Comparison of ENCODE assay signal across 1 cellular context in the genomic region with DNA sequence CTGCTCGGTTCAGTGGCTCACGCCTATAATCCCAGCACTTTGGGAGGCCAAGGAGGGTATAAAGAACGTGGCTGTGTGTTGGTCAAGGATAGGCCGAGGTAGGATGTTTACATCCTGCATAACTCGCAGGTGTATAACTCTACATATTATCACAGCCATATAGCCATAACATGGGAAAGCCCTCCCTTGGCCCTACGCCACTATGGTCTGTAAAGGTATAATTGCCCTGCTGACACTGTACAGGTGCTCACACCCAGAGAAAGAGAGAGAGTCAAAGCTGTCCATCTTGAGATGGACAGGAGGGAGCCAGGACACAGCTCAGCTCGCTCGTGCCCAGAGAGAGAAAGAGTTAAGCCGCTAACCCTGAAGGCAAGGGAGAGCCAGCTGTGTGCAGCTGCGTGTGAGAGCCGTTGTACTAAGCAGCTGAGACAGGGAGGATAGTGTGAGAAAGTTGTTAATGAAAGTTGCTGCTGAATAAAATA.
TF ChIP-seq lines count a peak whose summit lies in the region.

No MANE protein-coding gene starts in this region.

TF ChIP-seq in liver, 16 proteins besides CTCF, POLR2A, EP300 and RAD21 (continued from another document):
- TF ChIP-seq REST (IDR thresholded peaks at IDR 0.05), result no peak
- no peak for TF ChIP-seq EGR1 (IDR thresholded peaks at IDR 0.05; ENCODE audit: low read depth in 2 of 2)
- TF ChIP-seq, protein P1, sequence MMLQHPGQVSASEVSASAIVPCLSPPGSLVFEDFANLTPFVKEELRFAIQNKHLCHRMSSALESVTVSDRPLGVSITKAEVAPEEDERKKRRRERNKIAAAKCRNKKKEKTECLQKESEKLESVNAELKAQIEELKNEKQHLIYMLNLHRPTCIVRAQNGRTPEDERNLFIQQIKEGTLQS (IDR thresholded peaks at IDR 0.05), result no peak
